Comparison of ENCODE assay signal across 8 cellular contexts in genomic region chr15:61228025-61228901, GRCh38. TPM values are rescaled to one million over a fixed set of nuclear protein-coding genes. Genes with fewer than 3 reads are reported as not detected.
A peak's percentile ranks its signal among the peaks of the same experiment; 100 is the strongest.
DNase-seq lines count a peak whose midpoint lies in the region; ATAC-seq and TF ChIP-seq lines count a peak whose summit lies in the region.

No MANE protein-coding gene starts in this region.

- H3K27me3 ChIP-seq in SK-N-SH (ENCODE audit: insufficient read depth), result no peaks in the 10 kb centered on the region

- no peak for TF ChIP-seq RAD21 in SK-N-SH (IDR thresholded peaks at IDR 0.05; ENCODE audit: low read length)

- POLR2A ChIA-PET in SK-N-SH (lab: Yijun Ruan, JAX), result interaction anchor here (0.6 to 1.0 kb wide), 4 partner anchors 11 to 339 kb away, joined by 3 to 4 read pairs (median 3); no protein-coding TSS in a partner anchor

- H3K4me1 ChIP-seq in SK-N-SH (ENCODE audit: control insufficient read depth in 1 of 2, insufficient read depth in 2 of 2, low read depth in 1 of 2, low read length in 1 of 2), result peaks cover 3 to 5% of the 10 kb centered on the region in 2 experiments; a peak in 2 of 4 replicates

- no peaks in the 10 kb centered on the region for H3K9me3 Mint-ChIP-seq in osteocyte (ENCODE audit: unreplicated experiment)

- H3K9me2 ChIP-seq in SK-N-SH, result no peaks in the 10 kb centered on the region

- 0% methylated on average over 26 of the region's 63 CpGs for WGBS in SK-N-SH (ENCODE audit: low lambda C conversion rate)

- no peaks in the 10 kb centered on the region for H4K20me1 ChIP-seq in SK-N-SH (ENCODE audit: insufficient read depth)

- H3K27ac ChIP-seq in SK-N-SH (ENCODE audit: low read depth in 2 of 2, low read length in 1 of 2), result peak overlapping the region in 1 of 2 experiments; percentile 29; a peak in 2 of 4 replicates

- H3K4me3 ChIP-seq in SK-N-SH (ENCODE audit: low read depth in 2 of 2, low read length in 1 of 2) (peak overlapping the region; percentile 75 to 90), fibroblast of villous mesenchyme (ENCODE audit: low read depth, low read length) (peak overlapping the region; percentile 66)

- TF ChIP-seq CTCF in SK-N-SH (IDR thresholded peaks at IDR 0.05) (no peak), fibroblast of villous mesenchyme (IDR thresholded peaks at IDR 0.05; ENCODE audit: insufficient read depth, low read depth, low read length) (no peak), osteocyte (IDR thresholded peaks at IDR 0.05) (no peak)

- H3K9me3 ChIP-seq in SK-N-SH, result no peaks in the 10 kb centered on the region

- H3K27ac Mint-ChIP-seq in osteocyte (ENCODE audit: unreplicated experiment), result no peak overlapping the region

- no peak for TF ChIP-seq EP300 in SK-N-SH (IDR thresholded peaks at IDR 0.05; ENCODE audit: borderline replicate concordance in 1 of 2, low read depth in 1 of 2, low read length in 1 of 2)

- H3F3A ChIP-seq in SK-N-SH (replicated peaks; ENCODE audit: insufficient read depth), result no peaks in the 10 kb centered on the region

- peaks cover 37% of the 10 kb centered on the region for H3K27me3 Mint-ChIP-seq in osteocyte (ENCODE audit: unreplicated experiment)

- CTCF ChIA-PET in SK-N-SH (lab: Yijun Ruan, JAX), result interaction anchor here (0.6 to 2.6 kb wide), 9 partner anchors 11 to 606 kb away, joined by 3 to 11 read pairs (median 4); no protein-coding TSS in a partner anchor

- H3K36me3 Mint-ChIP-seq in osteocyte (ENCODE audit: unreplicated experiment), result no peaks in the 10 kb centered on the region

- peak overlapping the region; percentile 83 for H3K4me3 Mint-ChIP-seq in osteocyte (ENCODE audit: unreplicated experiment)

- H3K79me2 ChIP-seq in SK-N-SH (ENCODE audit: insufficient read depth), result peaks cover 8% of the 10 kb centered on the region

- peak overlapping the region; percentile 96 for H3K4me2 ChIP-seq in SK-N-SH

- peak overlapping the region; percentile 53; the same call in 1 of the 2 replicates for H3K9ac ChIP-seq in SK-N-SH

- ATAC-seq in HG02938 (IDR thresholded peaks at IDR 0.05; ENCODE audit: unreplicated experiment), result no peak

- H3K4me1 Mint-ChIP-seq in osteocyte (ENCODE audit: unreplicated experiment), result peaks cover 15% of the 10 kb centered on the region

- DNase-seq in NCI-H1417 (lab: John Stamatoyannopoulos, UW), result peak in 2 of 3 experiments; percentile 54 to 61
- DNase-seq in NCI-H1417 treated with DMSO at 0.1 percent for 48 hours (lab: John Stamatoyannopoulos, UW), result no peak
- DNase-seq in SK-N-SH, result peak; percentile 60
- peak; percentile 27 for DNase-seq in fibroblast of villous mesenchyme (ENCODE audit: low read depth)
- DNase-seq in osteocyte (ENCODE audit: extremely low spot score, unreplicated experiment), result no peak
- no peak for DNase-seq in 8988T
- DNase-seq in RPMI8226, result no peak

- peak overlapping the region; percentile 93 for H2AFZ ChIP-seq in SK-N-SH (ENCODE audit: low read depth)

- no peaks in the 10 kb centered on the region for H3K36me3 ChIP-seq in SK-N-SH (replicated peaks in 1 of 2; ENCODE audit: control insufficient read depth in 1 of 2, insufficient read depth in 2 of 2, low read length in 1 of 2)

TF ChIP-seq in SK-N-SH, 30 proteins besides CTCF, POLR2A, EP300 and RAD21:
- TF ChIP-seq TAF1 (IDR thresholded peaks at IDR 0.05; ENCODE audit: borderline replicate concordance, low read depth, low read length), result no peak
- no peak for TF ChIP-seq RCOR1 (IDR thresholded peaks at IDR 0.05; ENCODE audit: low read length)
- TF ChIP-seq SMC3 (IDR thresholded peaks at IDR 0.05; ENCODE audit: low read depth, low read length), result no peak
- TF ChIP-seq POLR2AphosphoS5 (IDR thresholded peaks at IDR 0.05; ENCODE audit: low read depth, low read length), result no peak
- no peak for TF ChIP-seq CHD2 (IDR thresholded peaks at IDR 0.05; ENCODE audit: low read length, partially characterized antibody)
- no peak for TF ChIP-seq GATA2 (CRISPR knock-in tag; IDR thresholded peaks at IDR 0.05)
- TF ChIP-seq EZH2phosphoT487 (IDR thresholded peaks at IDR 0.05; ENCODE audit: borderline replicate concordance, low read depth), result no peak
- TF ChIP-seq FOXM1 (IDR thresholded peaks at IDR 0.05; ENCODE audit: low read depth), result no peak
- TF ChIP-seq MXI1 (IDR thresholded peaks at IDR 0.05; ENCODE audit: low read depth, low read length), result no peak
- no peak for TF ChIP-seq NRF1 (IDR thresholded peaks at IDR 0.05; ENCODE audit: low read depth, low read length)
- no peak for TF ChIP-seq SIN3A (IDR thresholded peaks at IDR 0.05; ENCODE audit: borderline replicate concordance, low read depth, low read length)
- TF ChIP-seq ELF1 (IDR thresholded peaks at IDR 0.05), result no peak
- TF ChIP-seq, protein P1, sequence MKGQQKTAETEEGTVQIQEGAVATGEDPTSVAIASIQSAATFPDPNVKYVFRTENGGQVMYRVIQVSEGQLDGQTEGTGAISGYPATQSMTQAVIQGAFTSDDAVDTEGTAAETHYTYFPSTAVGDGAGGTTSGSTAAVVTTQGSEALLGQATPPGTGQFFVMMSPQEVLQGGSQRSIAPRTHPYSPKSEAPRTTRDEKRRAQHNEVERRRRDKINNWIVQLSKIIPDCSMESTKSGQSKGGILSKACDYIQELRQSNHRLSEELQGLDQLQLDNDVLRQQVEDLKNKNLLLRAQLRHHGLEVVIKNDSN (IDR thresholded peaks at IDR 0.05; ENCODE audit: borderline replicate concordance, low read depth), result no peak
- no peak for TF ChIP-seq TCF12 (IDR thresholded peaks at IDR 0.05)
- TF ChIP-seq, protein P2, sequence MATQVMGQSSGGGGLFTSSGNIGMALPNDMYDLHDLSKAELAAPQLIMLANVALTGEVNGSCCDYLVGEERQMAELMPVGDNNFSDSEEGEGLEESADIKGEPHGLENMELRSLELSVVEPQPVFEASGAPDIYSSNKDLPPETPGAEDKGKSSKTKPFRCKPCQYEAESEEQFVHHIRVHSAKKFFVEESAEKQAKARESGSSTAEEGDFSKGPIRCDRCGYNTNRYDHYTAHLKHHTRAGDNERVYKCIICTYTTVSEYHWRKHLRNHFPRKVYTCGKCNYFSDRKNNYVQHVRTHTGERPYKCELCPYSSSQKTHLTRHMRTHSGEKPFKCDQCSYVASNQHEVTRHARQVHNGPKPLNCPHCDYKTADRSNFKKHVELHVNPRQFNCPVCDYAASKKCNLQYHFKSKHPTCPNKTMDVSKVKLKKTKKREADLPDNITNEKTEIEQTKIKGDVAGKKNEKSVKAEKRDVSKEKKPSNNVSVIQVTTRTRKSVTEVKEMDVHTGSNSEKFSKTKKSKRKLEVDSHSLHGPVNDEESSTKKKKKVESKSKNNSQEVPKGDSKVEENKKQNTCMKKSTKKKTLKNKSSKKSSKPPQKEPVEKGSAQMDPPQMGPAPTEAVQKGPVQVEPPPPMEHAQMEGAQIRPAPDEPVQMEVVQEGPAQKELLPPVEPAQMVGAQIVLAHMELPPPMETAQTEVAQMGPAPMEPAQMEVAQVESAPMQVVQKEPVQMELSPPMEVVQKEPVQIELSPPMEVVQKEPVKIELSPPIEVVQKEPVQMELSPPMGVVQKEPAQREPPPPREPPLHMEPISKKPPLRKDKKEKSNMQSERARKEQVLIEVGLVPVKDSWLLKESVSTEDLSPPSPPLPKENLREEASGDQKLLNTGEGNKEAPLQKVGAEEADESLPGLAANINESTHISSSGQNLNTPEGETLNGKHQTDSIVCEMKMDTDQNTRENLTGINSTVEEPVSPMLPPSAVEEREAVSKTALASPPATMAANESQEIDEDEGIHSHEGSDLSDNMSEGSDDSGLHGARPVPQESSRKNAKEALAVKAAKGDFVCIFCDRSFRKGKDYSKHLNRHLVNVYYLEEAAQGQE (IDR thresholded peaks at IDR 0.05; ENCODE audit: low read depth, low read length), result no peak

RNA-seq across cellular contexts. Expression of gene RORA, which starts 0.8 kb away (rescaled TPM):
- polyA plus RNA-seq in SK-N-SH (2012; rRNA removed), result 1.9 and 2.3 TPM in 2 replicates
- polyA plus RNA-seq in SK-N-SH (2012; cell fraction: cytosol; rRNA removed), result 2.0 and 4.0 TPM in 2 replicates
- polyA plus RNA-seq in SK-N-SH (2012; cell fraction: nucleus; rRNA removed), result 3.6 and 4.3 TPM in 2 replicates
- total RNA-seq in fibroblast of villous mesenchyme, result 6.4 and 7.8 TPM in 2 replicates
- total RNA-seq in osteocyte, result 34.9 and 36.0 TPM in 2 replicates

Comparison
In these comparisons a context has a peak if more than half of its experiments do, and no peak if none do; other contexts are left out.
1. DNase-seq: peak in NCI-H1417 (2 of 3), SK-N-SH (single experiment) and fibroblast of villous mesenchyme (single experiment); none in NCI-H1417 treated with DMSO at 0.1 percent for 48 hours (single experiment), osteocyte (single experiment), 8988T (single experiment) and RPMI8226 (single experiment).